Comparison of ENCODE assay signal across 17 cellular contexts in the genomic region with DNA sequence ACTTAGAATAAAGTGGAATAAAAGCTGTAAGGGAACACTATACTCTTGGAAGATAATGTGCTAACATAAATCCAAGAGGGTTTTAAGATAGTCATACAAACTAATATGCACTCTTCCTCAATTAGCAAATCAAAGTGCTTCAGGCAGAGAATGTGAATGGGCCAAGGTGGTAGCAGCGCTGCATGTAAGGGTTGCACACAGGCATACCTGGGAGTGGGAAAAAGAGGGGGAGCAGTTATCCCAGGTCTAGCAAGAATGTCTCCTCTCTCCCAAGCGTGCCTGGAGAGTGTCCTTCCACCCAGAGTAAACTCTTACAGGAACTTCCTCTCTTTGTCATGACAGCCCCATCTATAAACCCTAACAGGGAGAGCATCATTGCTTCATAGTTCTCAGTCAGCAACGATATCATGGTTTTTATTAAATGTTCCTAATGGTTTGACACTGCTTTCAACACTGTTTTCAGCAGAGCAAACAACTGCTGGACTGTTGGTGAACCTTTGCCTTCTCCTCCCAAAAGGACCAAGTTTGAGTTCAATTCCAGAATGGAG.
DNase-seq lines count a peak whose midpoint lies in the region; ATAC-seq and TF ChIP-seq lines count a peak whose summit lies in the region.
"Had no signal": no experiment of that assay in that cellular context is flagged by ENCODE, and none has a peak within 500 bp of the region (broad histone marks: within the 10 kb centered on the region; RNA-seq: fewer than 3 reads in every experiment).

No MANE protein-coding gene starts in this region.

- H3K9me2 ChIP-seq in Loucy (replicated peaks; ENCODE audit: low read depth, low read length), result no peaks in the 10 kb centered on the region

- H3K4me2 ChIP-seq in Loucy (ENCODE audit: low read depth, low read length, poor library complexity, severe bottlenecking), result peak overlapping the region; percentile 25
- H3K4me2 ChIP-seq: hepatocyte had no signal

- intact Hi-C loops in stomach (cut with DNase I; ENCODE audit: low total_unique reads), result no loop called here

- H3K4me1 Mint-ChIP-seq in activated naive CD8-positive, alpha-beta T cell (ENCODE audit: low read depth), result peaks cover 90% of the 10 kb centered on the region
- peaks cover 82% of the 10 kb centered on the region for H3K4me1 Mint-ChIP-seq in activated naive CD8-positive, alpha-beta T cell treated with anti-CD3 and anti-CD28 coated beads for 36 hours
- peaks cover 72% of the 10 kb centered on the region for H3K4me1 Mint-ChIP-seq in central memory CD8-positive, alpha-beta T cell

- no peak overlapping the region for H2AFZ ChIP-seq in Loucy (ENCODE audit: low read length)
- H2AFZ ChIP-seq: hepatocyte had no signal

- H3K36me3 Mint-ChIP-seq in activated naive CD8-positive, alpha-beta T cell, result peaks cover 18% of the 10 kb centered on the region
- peaks cover 18% of the 10 kb centered on the region for H3K36me3 Mint-ChIP-seq in activated naive CD8-positive, alpha-beta T cell treated with anti-CD3 and anti-CD28 coated beads for 36 hours
- H3K36me3 Mint-ChIP-seq in central memory CD8-positive, alpha-beta T cell (ENCODE audit: insufficient read depth), result peaks cover 16% of the 10 kb centered on the region
- H3K36me3 Mint-ChIP-seq: type B pancreatic cell had no signal

- WGBS in stomach, 5 donors, result 81 to 92% (median 84%) methylated on average over 3 of the region's 3 CpGs

- no peaks in the 10 kb centered on the region for H3K79me2 ChIP-seq in Loucy (ENCODE audit: insufficient read depth, low read length)
- H3K79me2 ChIP-seq: hepatocyte had no signal

- H3K36me3 ChIP-seq in Loucy (ENCODE audit: insufficient read depth, low read length), result no peaks in the 10 kb centered on the region
- H3K36me3 ChIP-seq in stomach, result no peaks in the 10 kb centered on the region
- H3K36me3 ChIP-seq: pancreas, sigmoid colon had no signal

- no peak for TF ChIP-seq EP300 in stomach (IDR thresholded peaks at IDR 0.05)

- H3K9me3 ChIP-seq in Loucy (ENCODE audit: insufficient read depth, low read depth, low read length) (no peaks in the 10 kb centered on the region), stomach (no peaks in the 10 kb centered on the region)
- H3K9me3 ChIP-seq: pancreas, sigmoid colon had no signal

- H3K27me3 ChIP-seq in Loucy (ENCODE audit: insufficient read depth, low read length, poor library complexity, severe bottlenecking) (peaks cover 34% of the 10 kb centered on the region), stomach (no peaks in the 10 kb centered on the region)
- H3K27me3 ChIP-seq: hepatocyte, pancreas, sigmoid colon had no signal

- H3K4me1 ChIP-seq in Loucy (ENCODE audit: insufficient read depth, low read length, poor library complexity, severe bottlenecking) (peaks cover 70% of the 10 kb centered on the region), stomach (peaks cover 6 to 40% (median 18%) of the 10 kb centered on the region in 4 donors)
- H3K4me1 ChIP-seq: sigmoid colon had no signal

- peaks cover 8% of the 10 kb centered on the region; the same call in 1 of the 2 replicates for H3F3A ChIP-seq in Loucy (ENCODE audit: low read depth)

- H4K20me1 ChIP-seq in Loucy (ENCODE audit: insufficient read depth, low read length, poor library complexity, severe bottlenecking), result no peaks in the 10 kb centered on the region

- H3K9me3 Mint-ChIP-seq in activated naive CD8-positive, alpha-beta T cell (ENCODE audit: low read depth), result no peaks in the 10 kb centered on the region
- H3K9me3 Mint-ChIP-seq in activated naive CD8-positive, alpha-beta T cell treated with anti-CD3 and anti-CD28 coated beads for 36 hours, result peaks cover 2% of the 10 kb centered on the region
- no peaks in the 10 kb centered on the region for H3K9me3 Mint-ChIP-seq in central memory CD8-positive, alpha-beta T cell
- H3K9me3 Mint-ChIP-seq: type B pancreatic cell had no signal

- H3K4me3 ChIP-seq in Loucy (ENCODE audit: low read length, poor library complexity, severe bottlenecking) (no peak overlapping the region), stomach (no peak overlapping the region)
- H3K4me3 ChIP-seq: hepatocyte, lung, pancreas, sigmoid colon had no signal

- H3K9ac ChIP-seq in Loucy (ENCODE audit: low read depth, low read length, poor library complexity, severe bottlenecking), result no peak overlapping the region

- H3K27ac Mint-ChIP-seq in activated naive CD8-positive, alpha-beta T cell, result peak overlapping the region; percentile 34
- no peak overlapping the region for H3K27ac Mint-ChIP-seq in activated naive CD8-positive, alpha-beta T cell treated with anti-CD3 and anti-CD28 coated beads for 36 hours
- H3K27ac Mint-ChIP-seq in central memory CD8-positive, alpha-beta T cell (ENCODE audit: low read depth), result peak overlapping the region; percentile 93
- H3K27ac Mint-ChIP-seq: type B pancreatic cell had no signal

- TF ChIP-seq CTCF in Loucy (conservative IDR thresholded peaks at IDR 0.05; ENCODE audit: low read length) (no peak), stomach (IDR thresholded peaks at IDR 0.05) (no peak)

- no peak for ATAC-seq in central memory CD8-positive, alpha-beta T cell (replicated peaks; ENCODE audit: extremely low read depth, poor library complexity, severe bottlenecking)
- no peak for ATAC-seq in HG02852 (IDR thresholded peaks at IDR 0.05; ENCODE audit: unreplicated experiment)
- ATAC-seq: pancreas, Right ventricle myocardium inferior had no signal

- no peak for DNase-seq in activated naive CD8-positive, alpha-beta T cell treated with anti-CD3 and anti-CD28 coated beads for 36 hours
- no peak for DNase-seq in central memory CD8-positive, alpha-beta T cell (ENCODE audit: low spot score in 2 of 2)
- DNase-seq in stomach (no peak), globus pallidus (ENCODE audit: low spot score) (no peak)
- DNase-seq: NCI-H1092 treated with DMSO at 0.1 percent for 48 hours; NCI-H2081 treated with DMSO at 0.1 percent for 48 hours; NCI-H510A; pancreas; sigmoid colon; stimulated activated CD4-positive, alpha-beta T cell treated with anti-CD3 and anti-CD28 coated beads, Interleukin-1b, Interleukin-23, amount 100 ng/mL, for 48 hours had no signal

- H3K27me3 Mint-ChIP-seq in activated naive CD8-positive, alpha-beta T cell, result no peaks in the 10 kb centered on the region
- H3K27me3 Mint-ChIP-seq in activated naive CD8-positive, alpha-beta T cell treated with anti-CD3 and anti-CD28 coated beads for 36 hours, result no peaks in the 10 kb centered on the region
- no peaks in the 10 kb centered on the region for H3K27me3 Mint-ChIP-seq in central memory CD8-positive, alpha-beta T cell

- no peak for TF ChIP-seq POLR2A in stomach (IDR thresholded peaks at IDR 0.05)

- peak overlapping the region in 3 of 5 donors; percentile 41 to 66 (median 43) for H3K27ac ChIP-seq in stomach
- H3K27ac ChIP-seq: hepatocyte, pancreas, sigmoid colon had no signal

- H3K4me3 Mint-ChIP-seq in activated naive CD8-positive, alpha-beta T cell, result no peak overlapping the region
- no peak overlapping the region for H3K4me3 Mint-ChIP-seq in activated naive CD8-positive, alpha-beta T cell treated with anti-CD3 and anti-CD28 coated beads for 36 hours
- H3K4me3 Mint-ChIP-seq in central memory CD8-positive, alpha-beta T cell, result no peak overlapping the region
- H3K4me3 Mint-ChIP-seq: type B pancreatic cell had no signal
